In the genomic region with DNA sequence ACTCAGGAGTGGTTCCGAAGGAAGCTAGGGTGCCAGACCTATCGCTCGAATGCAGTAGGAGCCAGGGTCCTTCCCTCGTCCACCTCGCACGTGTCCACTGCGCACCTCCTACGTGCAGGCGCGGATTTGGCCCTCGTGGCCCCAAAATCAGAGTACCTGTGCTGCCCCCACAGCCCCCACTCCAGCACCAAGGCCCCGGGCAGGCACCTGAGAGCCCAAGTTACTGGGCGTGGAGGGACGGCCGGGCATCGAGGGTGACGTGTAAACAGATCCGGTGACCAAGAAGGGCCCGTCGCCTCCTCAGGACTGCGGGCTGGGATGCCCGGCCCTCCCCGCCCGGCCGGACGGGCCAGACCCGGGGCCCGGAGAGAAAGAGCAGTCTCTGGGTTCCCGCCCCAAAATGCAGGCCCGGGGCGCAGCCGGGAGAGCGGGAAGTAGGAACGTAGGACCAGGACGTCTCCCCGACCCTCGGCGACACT, we compare ENCODE assay signal across 1 cellular context.
TF ChIP-seq lines count a peak whose summit lies in the region.

No MANE protein-coding gene starts in this region.

TF ChIP-seq in liver, 16 proteins besides CTCF, POLR2A, EP300 and RAD21 (continued from another document):
- TF ChIP-seq YY1 (IDR thresholded peaks at IDR 0.05), result no peak
